ENCODE assay signal across 24 cellular contexts in genomic region chr10:113403900-113404299, GRCh38.
"Had no signal": no experiment of that assay in that cellular context is flagged by ENCODE, and none has a peak within 500 bp of the region (broad histone marks: within the 10 kb centered on the region; RNA-seq: fewer than 3 reads in every experiment).

No MANE protein-coding gene starts in this region.

- H3K27ac ChIP-seq: esophagus squamous epithelium, heart right ventricle, lower lobe of right lung, neural progenitor cell, prostate gland, sigmoid colon, thoracic aorta, tibial nerve, upper lobe of right lung, uterus had no signal

- H3K9ac ChIP-seq: neural progenitor cell had no signal

- H3K36me3 ChIP-seq: esophagus squamous epithelium, heart right ventricle, lower lobe of right lung, neural progenitor cell, prostate gland, sigmoid colon, thoracic aorta, tibial nerve, upper lobe of right lung, uterus had no signal

- H3K4me2 ChIP-seq: neural progenitor cell had no signal

- H3K27me3 Mint-ChIP-seq: stimulated activated memory B cell treated with anti-CD40 and anti-IgM and Interleukin-4, amounts not matched to agents 10 μg/mL and 1 μg/mL and 100 μg/mL, for 72 hours; stimulated activated naive CD8-positive, alpha-beta T cell treated with anti-CD3 and anti-CD28 coated beads, Interleukin-15, Interleukin-2, amounts not matched to agents 100 ng/mL and 50 ng/mL, for 24 hours had no signal

- H3K4me1 Mint-ChIP-seq: stimulated activated memory B cell treated with anti-CD40 and anti-IgM and Interleukin-4, amounts not matched to agents 10 μg/mL and 1 μg/mL and 100 μg/mL, for 72 hours had no signal

- H3K9me3 Mint-ChIP-seq: effector memory CD8-positive, alpha-beta T cell; natural killer cell; stimulated activated memory B cell treated with anti-CD40 and anti-IgM and Interleukin-4, amounts not matched to agents 10 μg/mL and 1 μg/mL and 100 μg/mL, for 72 hours; stimulated activated naive CD8-positive, alpha-beta T cell treated with anti-CD3 and anti-CD28 coated beads, Interleukin-15, Interleukin-2, amounts not matched to agents 100 ng/mL and 50 ng/mL, for 24 hours had no signal

- H3K27ac Mint-ChIP-seq: effector memory CD8-positive, alpha-beta T cell; natural killer cell; neural progenitor cell; stimulated activated memory B cell treated with anti-CD40 and anti-IgM and Interleukin-4, amounts not matched to agents 10 μg/mL and 1 μg/mL and 100 μg/mL, for 72 hours; stimulated activated naive CD8-positive, alpha-beta T cell treated with anti-CD3 and anti-CD28 coated beads, Interleukin-15, Interleukin-2, amounts not matched to agents 100 ng/mL and 50 ng/mL, for 24 hours had no signal

- H3K4me1 ChIP-seq: esophagus squamous epithelium, heart right ventricle, prostate gland, sigmoid colon, tibial nerve, upper lobe of right lung, uterus had no signal

- H2AFZ ChIP-seq: neural progenitor cell had no signal

- H3K27me3 ChIP-seq: neural progenitor cell, sigmoid colon, tibial nerve, uterus had no signal

- H3K36me3 Mint-ChIP-seq: natural killer cell; neural progenitor cell; stimulated activated memory B cell treated with anti-CD40 and anti-IgM and Interleukin-4, amounts not matched to agents 10 μg/mL and 1 μg/mL and 100 μg/mL, for 72 hours had no signal

- H3K4me3 Mint-ChIP-seq: effector memory CD8-positive, alpha-beta T cell; natural killer cell; neural progenitor cell; stimulated activated memory B cell treated with anti-CD40 and anti-IgM and Interleukin-4, amounts not matched to agents 10 μg/mL and 1 μg/mL and 100 μg/mL, for 72 hours; stimulated activated naive CD8-positive, alpha-beta T cell treated with anti-CD3 and anti-CD28 coated beads, Interleukin-15, Interleukin-2, amounts not matched to agents 100 ng/mL and 50 ng/mL, for 24 hours had no signal

- H3K4me3 ChIP-seq: esophagus squamous epithelium, heart right ventricle, lower lobe of right lung, neural progenitor cell, prostate gland, sigmoid colon, thoracic aorta, tibial nerve, upper lobe of right lung, uterus had no signal

- H3K9me3 ChIP-seq: esophagus squamous epithelium, lower lobe of right lung, prostate gland, sigmoid colon, thoracic aorta, upper lobe of right lung, uterus had no signal

- ATAC-seq: effector memory CD8-positive, alpha-beta T cell; heart right ventricle; left cardiac atrium; left ventricle myocardium superior; lower lobe of right lung; natural killer cell; right cardiac atrium; stimulated activated memory B cell treated with anti-CD40 and anti-IgM and Interleukin-4, amounts not matched to agents 10 μg/mL and 1 μg/mL and 100 μg/mL, for 72 hours; upper lobe of right lung had no signal

- DNase-seq: cortex of kidney; effector memory CD8-positive, alpha-beta T cell; erythroblast; esophagus squamous epithelium; foreskin melanocyte; glutamatergic neuron; heart right ventricle; hippocampal formation; left cardiac atrium; left ventricle myocardium superior; lower lobe of right lung; natural killer cell; nucleus accumbens; right cardiac atrium; sigmoid colon; stimulated activated CD4-positive, alpha-beta T cell treated with anti-CD3 and anti-CD28 coated beads, Interleukin-4, amount 100 ng/mL, for 4 hours; upper lobe of right lung; uterus had no signal
